In the genomic region with DNA sequence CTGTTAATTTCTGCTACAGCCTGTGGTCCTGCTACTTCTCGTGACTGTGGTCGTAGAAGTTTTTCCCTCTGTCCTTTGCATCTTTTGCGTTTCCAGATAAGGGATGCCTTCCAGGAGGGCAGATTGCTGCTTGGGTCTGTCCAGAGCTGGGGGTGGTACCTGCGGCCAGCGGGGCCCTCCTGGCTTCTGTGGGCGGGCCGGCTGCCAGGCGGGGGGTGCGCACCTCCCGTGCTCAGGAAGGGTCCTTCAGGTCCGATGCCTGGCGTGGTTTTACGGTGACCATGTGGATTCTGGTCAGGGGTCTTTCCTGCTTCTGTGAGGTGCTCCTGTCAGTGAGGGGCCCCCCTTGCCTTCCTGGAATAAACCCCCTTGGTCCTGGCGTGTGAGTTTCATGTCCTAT, we compare ENCODE assay signal across 1 cellular context.
TF ChIP-seq lines count a peak whose summit lies in the region.

No MANE protein-coding gene starts in this region.

TF ChIP-seq in SK-N-SH, 30 proteins besides CTCF, POLR2A, EP300 and RAD21 (continued from another document):
- TF ChIP-seq, protein P1, sequence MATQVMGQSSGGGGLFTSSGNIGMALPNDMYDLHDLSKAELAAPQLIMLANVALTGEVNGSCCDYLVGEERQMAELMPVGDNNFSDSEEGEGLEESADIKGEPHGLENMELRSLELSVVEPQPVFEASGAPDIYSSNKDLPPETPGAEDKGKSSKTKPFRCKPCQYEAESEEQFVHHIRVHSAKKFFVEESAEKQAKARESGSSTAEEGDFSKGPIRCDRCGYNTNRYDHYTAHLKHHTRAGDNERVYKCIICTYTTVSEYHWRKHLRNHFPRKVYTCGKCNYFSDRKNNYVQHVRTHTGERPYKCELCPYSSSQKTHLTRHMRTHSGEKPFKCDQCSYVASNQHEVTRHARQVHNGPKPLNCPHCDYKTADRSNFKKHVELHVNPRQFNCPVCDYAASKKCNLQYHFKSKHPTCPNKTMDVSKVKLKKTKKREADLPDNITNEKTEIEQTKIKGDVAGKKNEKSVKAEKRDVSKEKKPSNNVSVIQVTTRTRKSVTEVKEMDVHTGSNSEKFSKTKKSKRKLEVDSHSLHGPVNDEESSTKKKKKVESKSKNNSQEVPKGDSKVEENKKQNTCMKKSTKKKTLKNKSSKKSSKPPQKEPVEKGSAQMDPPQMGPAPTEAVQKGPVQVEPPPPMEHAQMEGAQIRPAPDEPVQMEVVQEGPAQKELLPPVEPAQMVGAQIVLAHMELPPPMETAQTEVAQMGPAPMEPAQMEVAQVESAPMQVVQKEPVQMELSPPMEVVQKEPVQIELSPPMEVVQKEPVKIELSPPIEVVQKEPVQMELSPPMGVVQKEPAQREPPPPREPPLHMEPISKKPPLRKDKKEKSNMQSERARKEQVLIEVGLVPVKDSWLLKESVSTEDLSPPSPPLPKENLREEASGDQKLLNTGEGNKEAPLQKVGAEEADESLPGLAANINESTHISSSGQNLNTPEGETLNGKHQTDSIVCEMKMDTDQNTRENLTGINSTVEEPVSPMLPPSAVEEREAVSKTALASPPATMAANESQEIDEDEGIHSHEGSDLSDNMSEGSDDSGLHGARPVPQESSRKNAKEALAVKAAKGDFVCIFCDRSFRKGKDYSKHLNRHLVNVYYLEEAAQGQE (IDR thresholded peaks at IDR 0.05; ENCODE audit: low read depth, low read length) = no peak
- TF ChIP-seq JUND (IDR thresholded peaks at IDR 0.05) (no peak), CHD2 (IDR thresholded peaks at IDR 0.05; ENCODE audit: low read length, partially characterized antibody) (no peak), TCF12 (IDR thresholded peaks at IDR 0.05) (no peak), FOXJ3 (CRISPR knock-in tag; IDR thresholded peaks at IDR 0.05) (no peak), NRF1 (IDR thresholded peaks at IDR 0.05; ENCODE audit: low read depth, low read length) (no peak), RCOR1 (IDR thresholded peaks at IDR 0.05; ENCODE audit: low read length) (no peak)
- TF ChIP-seq, protein P2, sequence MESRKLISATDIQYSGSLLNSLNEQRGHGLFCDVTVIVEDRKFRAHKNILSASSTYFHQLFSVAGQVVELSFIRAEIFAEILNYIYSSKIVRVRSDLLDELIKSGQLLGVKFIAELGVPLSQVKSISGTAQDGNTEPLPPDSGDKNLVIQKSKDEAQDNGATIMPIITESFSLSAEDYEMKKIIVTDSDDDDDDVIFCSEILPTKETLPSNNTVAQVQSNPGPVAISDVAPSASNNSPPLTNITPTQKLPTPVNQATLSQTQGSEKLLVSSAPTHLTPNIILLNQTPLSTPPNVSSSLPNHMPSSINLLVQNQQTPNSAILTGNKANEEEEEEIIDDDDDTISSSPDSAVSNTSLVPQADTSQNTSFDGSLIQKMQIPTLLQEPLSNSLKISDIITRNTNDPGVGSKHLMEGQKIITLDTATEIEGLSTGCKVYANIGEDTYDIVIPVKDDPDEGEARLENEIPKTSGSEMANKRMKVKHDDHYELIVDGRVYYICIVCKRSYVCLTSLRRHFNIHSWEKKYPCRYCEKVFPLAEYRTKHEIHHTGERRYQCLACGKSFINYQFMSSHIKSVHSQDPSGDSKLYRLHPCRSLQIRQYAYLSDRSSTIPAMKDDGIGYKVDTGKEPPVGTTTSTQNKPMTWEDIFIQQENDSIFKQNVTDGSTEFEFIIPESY (IDR thresholded peaks at IDR 0.05; ENCODE audit: borderline replicate concordance, low read depth) = no peak
- TF ChIP-seq, protein P3, sequence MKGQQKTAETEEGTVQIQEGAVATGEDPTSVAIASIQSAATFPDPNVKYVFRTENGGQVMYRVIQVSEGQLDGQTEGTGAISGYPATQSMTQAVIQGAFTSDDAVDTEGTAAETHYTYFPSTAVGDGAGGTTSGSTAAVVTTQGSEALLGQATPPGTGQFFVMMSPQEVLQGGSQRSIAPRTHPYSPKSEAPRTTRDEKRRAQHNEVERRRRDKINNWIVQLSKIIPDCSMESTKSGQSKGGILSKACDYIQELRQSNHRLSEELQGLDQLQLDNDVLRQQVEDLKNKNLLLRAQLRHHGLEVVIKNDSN (IDR thresholded peaks at IDR 0.05; ENCODE audit: borderline replicate concordance, low read depth) = no peak
- TF ChIP-seq, protein P4, sequence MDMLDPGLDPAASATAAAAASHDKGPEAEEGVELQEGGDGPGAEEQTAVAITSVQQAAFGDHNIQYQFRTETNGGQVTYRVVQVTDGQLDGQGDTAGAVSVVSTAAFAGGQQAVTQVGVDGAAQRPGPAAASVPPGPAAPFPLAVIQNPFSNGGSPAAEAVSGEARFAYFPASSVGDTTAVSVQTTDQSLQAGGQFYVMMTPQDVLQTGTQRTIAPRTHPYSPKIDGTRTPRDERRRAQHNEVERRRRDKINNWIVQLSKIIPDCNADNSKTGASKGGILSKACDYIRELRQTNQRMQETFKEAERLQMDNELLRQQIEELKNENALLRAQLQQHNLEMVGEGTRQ (IDR thresholded peaks at IDR 0.05; ENCODE audit: borderline replicate concordance, low read depth, low read length) = no peak
